ENCODE assay signal across 32 cellular contexts in genomic region chr13:79531542-79532239, GRCh38. TPM values are rescaled to one million over a fixed set of nuclear protein-coding genes. Genes with fewer than 3 reads are reported as not detected.
A peak's percentile ranks its signal among the peaks of the same experiment; 100 is the strongest.
DNase-seq lines count a peak whose midpoint lies in the region; ATAC-seq and TF ChIP-seq lines count a peak whose summit lies in the region.
"Had no signal": no experiment of that assay in that cellular context is flagged by ENCODE, and none has a peak within 500 bp of the region (broad histone marks: within the 10 kb centered on the region; RNA-seq: fewer than 3 reads in every experiment).

No MANE protein-coding gene starts in this region.

- no peak for ATAC-seq in HG02981 (IDR thresholded peaks at IDR 0.05; ENCODE audit: unreplicated experiment)
- ATAC-seq: activated CD8-positive, alpha-beta T cell treated with anti-CD3 and anti-CD28 coated beads, Interleukin-2, amount 10 ng/mL, durations not matched to agents 7 days and 5 days; gastroesophageal sphincter; GM12878; left lobe of liver; pancreas; stimulated activated naive CD8-positive, alpha-beta T cell treated with anti-CD3 and anti-CD28 coated beads, Interleukin-15, Interleukin-2, amounts not matched to agents 100 U/mL and 50 U/mL, for 24 hours had no signal

- H3K27ac Mint-ChIP-seq in activated naive CD4-positive, alpha-beta T cell treated with anti-CD3 and anti-CD28 coated beads, Interleukin-2, amount 50 U/mL, for 24 hours = peak overlapping the region; percentile 24
- peak overlapping the region; percentile 72 for H3K27ac Mint-ChIP-seq in activated T-helper 2 cell treated with anti-CD3 and anti-CD28 coated beads, Interferon-gamma antibody, Interleukin-2, Interleukin-4, amounts not matched to agents 10 μg/mL and 5 μg/mL and 100 μg/mL, durations not matched to agents 14 hours and 24 hours and 36 hours
- H3K27ac Mint-ChIP-seq: activated CD8-positive, alpha-beta T cell treated with anti-CD3 and anti-CD28 coated beads, Interleukin-2, amount 10 ng/mL, durations not matched to agents 7 days and 5 days; brain; memory B cell; neural progenitor cell had no signal

- H3K36me3 Mint-ChIP-seq in activated naive CD4-positive, alpha-beta T cell treated with anti-CD3 and anti-CD28 coated beads, Interleukin-2, amount 50 U/mL, for 24 hours = peaks cover 8% of the 10 kb centered on the region
- H3K36me3 Mint-ChIP-seq in activated T-helper 2 cell treated with anti-CD3 and anti-CD28 coated beads, Interferon-gamma antibody, Interleukin-2, Interleukin-4, amounts not matched to agents 10 μg/mL and 5 μg/mL and 100 μg/mL, durations not matched to agents 14 hours and 24 hours and 36 hours (ENCODE audit: low read depth) = peaks cover 72% of the 10 kb centered on the region
- H3K36me3 Mint-ChIP-seq: memory B cell had no signal

- no peak for TF ChIP-seq CTCF in kidney epithelial cell (IDR thresholded peaks at IDR 0.05; ENCODE audit: insufficient read depth, low read length, poor library complexity, severe bottlenecking)

- H3K4me3 Mint-ChIP-seq in activated naive CD4-positive, alpha-beta T cell treated with anti-CD3 and anti-CD28 coated beads, Interleukin-2, amount 50 U/mL, for 24 hours = peak overlapping the region; percentile 1
- H3K4me3 Mint-ChIP-seq in activated T-helper 2 cell treated with anti-CD3 and anti-CD28 coated beads, Interferon-gamma antibody, Interleukin-2, Interleukin-4, amounts not matched to agents 10 μg/mL and 5 μg/mL and 100 μg/mL, durations not matched to agents 14 hours and 24 hours and 36 hours (ENCODE audit: low read depth) = peak overlapping the region; percentile 34
- H3K4me3 Mint-ChIP-seq: activated CD8-positive, alpha-beta T cell treated with anti-CD3 and anti-CD28 coated beads, Interleukin-2, amount 10 ng/mL, durations not matched to agents 7 days and 5 days; brain; memory B cell; neural progenitor cell had no signal

- no peaks in the 10 kb centered on the region for H3K9me3 Mint-ChIP-seq in activated naive CD4-positive, alpha-beta T cell treated with anti-CD3 and anti-CD28 coated beads, Interleukin-2, amount 50 U/mL, for 24 hours
- H3K9me3 Mint-ChIP-seq in activated T-helper 2 cell treated with anti-CD3 and anti-CD28 coated beads, Interferon-gamma antibody, Interleukin-2, Interleukin-4, amounts not matched to agents 10 μg/mL and 5 μg/mL and 100 μg/mL, durations not matched to agents 14 hours and 24 hours and 36 hours = no peaks in the 10 kb centered on the region
- H3K9me3 Mint-ChIP-seq: brain, memory B cell, neural progenitor cell had no signal

- H3K4me1 Mint-ChIP-seq in activated naive CD4-positive, alpha-beta T cell treated with anti-CD3 and anti-CD28 coated beads, Interleukin-2, amount 50 U/mL, for 24 hours = peaks cover 29% of the 10 kb centered on the region
- peaks cover 60% of the 10 kb centered on the region for H3K4me1 Mint-ChIP-seq in activated T-helper 2 cell treated with anti-CD3 and anti-CD28 coated beads, Interferon-gamma antibody, Interleukin-2, Interleukin-4, amounts not matched to agents 10 μg/mL and 5 μg/mL and 100 μg/mL, durations not matched to agents 14 hours and 24 hours and 36 hours (ENCODE audit: low read depth)
- H3K4me1 Mint-ChIP-seq: brain, memory B cell had no signal

- no peak overlapping the region for H3K4me3 ChIP-seq in kidney epithelial cell (ENCODE audit: low read depth, low read length)
- H3K4me3 ChIP-seq: adrenal gland, gastroesophageal sphincter, GM12878, neural progenitor cell, pancreas, skin epidermis had no signal

- intact Hi-C loops in activated T-helper 2 cell treated with anti-CD3 and anti-CD28 coated beads, Interferon-gamma antibody, Interleukin-2, Interleukin-4, amounts not matched to agents 10 μg/mL and 5 μg/mL and 100 μg/mL, durations not matched to agents 14 hours and 24 hours and 36 hours (cut with micrococcal nuclease) = no loop called here

- H3K36me3 ChIP-seq in kidney epithelial cell (ENCODE audit: control insufficient read depth, insufficient read depth, low read length) = no peaks in the 10 kb centered on the region
- H3K36me3 ChIP-seq: adrenal gland, BE2C, gastroesophageal sphincter, neural progenitor cell, pancreas had no signal

- no peak for DNase-seq in activated naive CD4-positive, alpha-beta T cell treated with anti-CD3 and anti-CD28 coated beads, Interleukin-2, amount 50 U/mL, for 16 hours
- no peak for DNase-seq in activated T-helper 2 cell treated with anti-CD3 and anti-CD28 coated beads, Interferon-gamma antibody, Interleukin-2, Interleukin-4, amounts not matched to agents 10 μg/mL and 5 μg/mL and 100 μg/mL, durations not matched to agents 14 hours and 24 hours and 36 hours (ENCODE audit: low spot score)
- DNase-seq in kidney epithelial cell (ENCODE audit: low read depth) = peak; percentile 21
- no peak for DNase-seq in OCI-M2 (lab: John Stamatoyannopoulos, UW; ENCODE audit: unreplicated experiment)
- DNase-seq in UCSD-AML1 (lab: John Stamatoyannopoulos, UW; ENCODE audit: unreplicated experiment) = no peak
- DNase-seq: ACHN; activated CD8-positive, alpha-beta T cell treated with anti-CD3 and anti-CD28 coated beads, Interleukin-2, amount 10 ng/mL, durations not matched to agents 7 days and 5 days; activated naive CD4-positive, alpha-beta T cell; activated T-cell treated with anti-CD3 and anti-CD28 coated beads for 4 hours; adrenal gland; BE2C; cerebellar nuclear complex; DMS153; HCEC 1CT; Kasumi-1; NCI-H1436; NCI-H2081 treated with DMSO at 0.1 percent for 48 hours; NCI-H2227 treated with DMSO at 0.1 percent for 48 hours; NCI-H526; OCI-M1; pancreas; stimulated activated naive CD8-positive, alpha-beta T cell treated with anti-CD3 and anti-CD28 coated beads, Interleukin-15, Interleukin-2, amounts not matched to agents 100 U/mL and 50 U/mL, for 24 hours; T-helper 1 cell had no signal

- no peaks in the 10 kb centered on the region for H3K27me3 Mint-ChIP-seq in activated naive CD4-positive, alpha-beta T cell treated with anti-CD3 and anti-CD28 coated beads, Interleukin-2, amount 50 U/mL, for 24 hours
- H3K27me3 Mint-ChIP-seq in activated T-helper 2 cell treated with anti-CD3 and anti-CD28 coated beads, Interferon-gamma antibody, Interleukin-2, Interleukin-4, amounts not matched to agents 10 μg/mL and 5 μg/mL and 100 μg/mL, durations not matched to agents 14 hours and 24 hours and 36 hours (ENCODE audit: low read depth) = no peaks in the 10 kb centered on the region
- H3K27me3 Mint-ChIP-seq: brain, memory B cell had no signal

- no peaks in the 10 kb centered on the region for H3K27me3 ChIP-seq in kidney epithelial cell (ENCODE audit: control insufficient read depth, insufficient read depth, low read length)
- H3K27me3 ChIP-seq: adrenal gland, BE2C, gastroesophageal sphincter, neural progenitor cell, pancreas had no signal

RNA-seq across cellular contexts. Expression of gene NDFIP2, which starts 50.7 kb away (rescaled TPM):
- total RNA-seq in activated T-helper 2 cell treated with anti-CD3 and anti-CD28 coated beads, Interferon-gamma antibody, Interleukin-2, Interleukin-4, amounts not matched to agents 10 μg/mL and 5 μg/mL and 100 μg/mL, durations not matched to agents 14 hours and 24 hours and 36 hours = 227 and 231 TPM in 2 replicates
- total RNA-seq in kidney epithelial cell = 43.8 and 46.8 TPM in 2 replicates
